Comparison of ENCODE assay signal across 1 cellular context in the genomic region with DNA sequence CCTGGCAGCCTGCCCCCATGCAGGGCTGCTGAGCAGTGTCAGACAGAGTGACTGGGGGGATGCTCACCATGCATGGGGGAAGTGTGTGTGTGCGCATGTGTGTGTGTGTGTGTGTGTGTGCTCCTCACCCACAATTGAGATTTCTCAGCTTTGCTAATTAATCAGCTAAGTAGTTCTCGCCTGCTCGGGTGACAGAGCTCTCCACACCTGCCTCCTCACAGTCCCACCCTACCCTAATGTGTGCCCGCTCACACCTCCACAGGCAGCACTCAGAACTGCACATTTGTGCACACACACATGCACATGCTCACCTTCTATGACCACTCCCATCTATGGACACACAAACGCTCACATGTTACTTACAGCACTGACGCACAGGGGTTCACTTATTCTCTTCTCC.
TF ChIP-seq lines count a peak whose summit lies in the region.

No MANE protein-coding gene starts in this region.

TF ChIP-seq in GM23338, 12 proteins besides CTCF, POLR2A, EP300 and RAD21:
- TF ChIP-seq, protein P1, sequence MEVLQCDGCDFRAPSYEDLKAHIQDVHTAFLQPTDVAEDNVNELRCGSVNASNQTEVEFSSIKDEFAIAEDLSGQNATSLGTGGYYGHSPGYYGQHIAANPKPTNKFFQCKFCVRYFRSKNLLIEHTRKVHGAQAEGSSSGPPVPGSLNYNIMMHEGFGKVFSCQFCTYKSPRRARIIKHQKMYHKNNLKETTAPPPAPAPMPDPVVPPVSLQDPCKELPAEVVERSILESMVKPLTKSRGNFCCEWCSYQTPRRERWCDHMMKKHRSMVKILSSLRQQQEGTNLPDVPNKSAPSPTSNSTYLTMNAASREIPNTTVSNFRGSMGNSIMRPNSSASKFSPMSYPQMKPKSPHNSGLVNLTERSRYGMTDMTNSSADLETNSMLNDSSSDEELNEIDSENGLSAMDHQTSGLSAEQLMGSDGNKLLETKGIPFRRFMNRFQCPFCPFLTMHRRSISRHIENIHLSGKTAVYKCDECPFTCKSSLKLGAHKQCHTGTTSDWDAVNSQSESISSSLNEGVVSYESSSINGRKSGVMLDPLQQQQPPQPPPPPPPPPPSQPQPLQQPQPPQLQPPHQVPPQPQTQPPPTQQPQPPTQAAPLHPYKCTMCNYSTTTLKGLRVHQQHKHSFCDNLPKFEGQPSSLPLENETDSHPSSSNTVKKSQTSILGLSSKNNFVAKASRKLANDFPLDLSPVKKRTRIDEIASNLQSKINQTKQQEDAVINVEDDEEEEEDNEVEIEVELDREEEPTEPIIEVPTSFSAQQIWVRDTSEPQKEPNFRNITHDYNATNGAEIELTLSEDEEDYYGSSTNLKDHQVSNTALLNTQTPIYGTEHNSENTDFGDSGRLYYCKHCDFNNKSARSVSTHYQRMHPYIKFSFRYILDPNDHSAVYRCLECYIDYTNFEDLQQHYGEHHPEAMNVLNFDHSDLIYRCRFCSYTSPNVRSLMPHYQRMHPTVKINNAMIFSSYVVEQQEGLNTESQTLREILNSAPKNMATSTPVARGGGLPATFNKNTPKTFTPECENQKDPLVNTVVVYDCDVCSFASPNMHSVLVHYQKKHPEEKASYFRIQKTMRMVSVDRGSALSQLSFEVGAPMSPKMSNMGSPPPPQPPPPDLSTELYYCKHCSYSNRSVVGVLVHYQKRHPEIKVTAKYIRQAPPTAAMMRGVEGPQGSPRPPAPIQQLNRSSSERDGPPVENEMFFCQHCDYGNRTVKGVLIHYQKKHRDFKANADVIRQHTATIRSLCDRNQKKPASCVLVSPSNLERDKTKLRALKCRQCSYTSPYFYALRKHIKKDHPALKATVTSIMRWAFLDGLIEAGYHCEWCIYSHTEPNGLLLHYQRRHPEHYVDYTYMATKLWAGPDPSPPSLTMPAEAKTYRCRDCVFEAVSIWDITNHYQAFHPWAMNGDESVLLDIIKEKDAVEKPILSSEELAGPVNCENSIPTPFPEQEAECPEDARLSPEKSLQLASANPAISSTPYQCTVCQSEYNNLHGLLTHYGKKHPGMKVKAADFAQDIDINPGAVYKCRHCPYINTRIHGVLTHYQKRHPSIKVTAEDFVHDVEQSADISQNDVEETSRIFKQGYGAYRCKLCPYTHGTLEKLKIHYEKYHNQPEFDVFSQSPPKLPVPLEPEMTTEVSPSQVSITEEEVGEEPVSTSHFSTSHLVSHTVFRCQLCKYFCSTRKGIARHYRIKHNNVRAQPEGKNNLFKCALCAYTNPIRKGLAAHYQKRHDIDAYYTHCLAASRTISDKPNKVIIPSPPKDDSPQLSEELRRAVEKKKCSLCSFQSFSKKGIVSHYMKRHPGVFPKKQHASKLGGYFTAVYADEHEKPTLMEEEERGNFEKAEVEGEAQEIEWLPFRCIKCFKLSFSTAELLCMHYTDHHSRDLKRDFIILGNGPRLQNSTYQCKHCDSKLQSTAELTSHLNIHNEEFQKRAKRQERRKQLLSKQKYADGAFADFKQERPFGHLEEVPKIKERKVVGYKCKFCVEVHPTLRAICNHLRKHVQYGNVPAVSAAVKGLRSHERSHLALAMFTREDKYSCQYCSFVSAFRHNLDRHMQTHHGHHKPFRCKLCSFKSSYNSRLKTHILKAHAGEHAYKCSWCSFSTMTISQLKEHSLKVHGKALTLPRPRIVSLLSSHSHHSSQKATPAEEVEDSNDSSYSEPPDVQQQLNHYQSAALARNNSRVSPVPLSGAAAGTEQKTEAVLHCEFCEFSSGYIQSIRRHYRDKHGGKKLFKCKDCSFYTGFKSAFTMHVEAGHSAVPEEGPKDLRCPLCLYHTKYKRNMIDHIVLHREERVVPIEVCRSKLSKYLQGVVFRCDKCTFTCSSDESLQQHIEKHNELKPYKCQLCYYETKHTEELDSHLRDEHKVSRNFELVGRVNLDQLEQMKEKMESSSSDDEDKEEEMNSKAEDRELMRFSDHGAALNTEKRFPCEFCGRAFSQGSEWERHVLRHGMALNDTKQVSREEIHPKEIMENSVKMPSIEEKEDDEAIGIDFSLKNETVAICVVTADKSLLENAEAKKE (CRISPR knock-in tag; IDR thresholded peaks at IDR 0.05), result no peak
- TF ChIP-seq NANOG (IDR thresholded peaks at IDR 0.05; ENCODE audit: borderline replicate concordance) (no peak), POLR2AphosphoS5 (IDR thresholded peaks at IDR 0.05; ENCODE audit: low read depth) (no peak), EZH2 (IDR thresholded peaks at IDR 0.05; ENCODE audit: low read depth, unreplicated experiment) (no peak), STAT1 (IDR thresholded peaks at IDR 0.05; ENCODE audit: unreplicated experiment) (no peak), JUNB (IDR thresholded peaks at IDR 0.05; ENCODE audit: unreplicated experiment) (no peak), ZNF331 (CRISPR knock-in tag; IDR thresholded peaks at IDR 0.05; ENCODE audit: low read depth) (no peak), REST (IDR thresholded peaks at IDR 0.05; ENCODE audit: unreplicated experiment) (no peak), CREB1 (CRISPR knock-in tag; IDR thresholded peaks at IDR 0.05; ENCODE audit: low read depth) (no peak), EZH2phosphoT487 (IDR thresholded peaks at IDR 0.05; ENCODE audit: unreplicated experiment) (no peak), ZNF114 (CRISPR knock-in tag; IDR thresholded peaks at IDR 0.05) (no peak)
- TF ChIP-seq, protein P2, sequence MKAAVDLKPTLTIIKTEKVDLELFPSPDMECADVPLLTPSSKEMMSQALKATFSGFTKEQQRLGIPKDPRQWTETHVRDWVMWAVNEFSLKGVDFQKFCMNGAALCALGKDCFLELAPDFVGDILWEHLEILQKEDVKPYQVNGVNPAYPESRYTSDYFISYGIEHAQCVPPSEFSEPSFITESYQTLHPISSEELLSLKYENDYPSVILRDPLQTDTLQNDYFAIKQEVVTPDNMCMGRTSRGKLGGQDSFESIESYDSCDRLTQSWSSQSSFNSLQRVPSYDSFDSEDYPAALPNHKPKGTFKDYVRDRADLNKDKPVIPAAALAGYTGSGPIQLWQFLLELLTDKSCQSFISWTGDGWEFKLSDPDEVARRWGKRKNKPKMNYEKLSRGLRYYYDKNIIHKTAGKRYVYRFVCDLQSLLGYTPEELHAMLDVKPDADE (IDR thresholded peaks at IDR 0.05), result no peak
